In the genomic region with DNA sequence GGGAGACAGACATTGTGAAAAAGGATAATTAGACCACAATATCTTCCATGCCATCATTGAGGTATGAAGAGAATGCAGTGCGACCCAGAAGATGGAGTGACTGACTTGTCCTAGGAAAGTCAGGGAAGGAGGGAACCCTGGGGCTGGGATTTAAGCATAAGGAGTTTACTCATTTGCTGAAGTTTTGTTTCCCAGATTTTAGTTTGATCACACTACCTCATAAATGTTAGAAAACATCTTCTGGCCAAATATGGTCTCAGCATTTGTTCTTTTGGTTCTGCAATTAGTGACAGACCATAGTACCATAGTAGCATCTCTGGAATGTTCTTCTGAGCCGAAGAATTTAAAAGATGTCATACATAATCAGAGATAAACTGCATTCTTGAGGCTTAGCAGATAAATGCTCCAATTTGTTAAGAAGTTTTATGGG, we compare ENCODE assay signal across 16 cellular contexts.
DNase-seq lines count a peak whose midpoint lies in the region; ATAC-seq and TF ChIP-seq lines count a peak whose summit lies in the region.
"Had no signal": no experiment of that assay in that cellular context is flagged by ENCODE, and none has a peak within 500 bp of the region (broad histone marks: within the 10 kb centered on the region; RNA-seq: fewer than 3 reads in every experiment).

No MANE protein-coding gene starts in this region.

- H3K4me1 ChIP-seq in ACC112 (ENCODE audit: control insufficient read depth, insufficient read depth, low read length, unreplicated experiment), result peaks cover 48% of the 10 kb centered on the region
- H3K4me1 ChIP-seq in esophagus muscularis mucosa, result peaks cover 38 to 66% (median 60%) of the 10 kb centered on the region in 4 donors
- peaks cover 53% of the 10 kb centered on the region for H3K4me1 ChIP-seq in mesodermal cell (ENCODE audit: control insufficient read depth, insufficient read depth, low read length, poor library complexity, severe bottlenecking)

- no peak for TF ChIP-seq CTCF in esophagus muscularis mucosa (IDR thresholded peaks at IDR 0.05)

- peak overlapping the region; percentile 9 for H2AFZ ChIP-seq in ACC112 (ENCODE audit: low read length, unreplicated experiment)

- no peak for TF ChIP-seq POLR2A in esophagus muscularis mucosa (IDR thresholded peaks at IDR 0.05; ENCODE audit: low read depth)

- no peak for ATAC-seq in GM19467 (IDR thresholded peaks at IDR 0.05; ENCODE audit: unreplicated experiment)
- ATAC-seq: activated CD8-positive, alpha-beta memory T cell treated with anti-CD3 and anti-CD28 coated beads, Interleukin-2, amount 10 ng/mL, durations not matched to agents 7 days and 5 days; PC-3; right cardiac atrium had no signal

- H3K36me3 ChIP-seq in ACC112 (ENCODE audit: insufficient read depth, low read length), result no peaks in the 10 kb centered on the region
- no peaks in the 10 kb centered on the region for H3K36me3 ChIP-seq in esophagus muscularis mucosa
- no peaks in the 10 kb centered on the region for H3K36me3 ChIP-seq in mesodermal cell (ENCODE audit: control insufficient read depth, insufficient read depth, low read length)
- H3K36me3 ChIP-seq: tibial nerve had no signal

- no peaks in the 10 kb centered on the region for H3K79me2 ChIP-seq in ACC112 (ENCODE audit: control insufficient read depth, insufficient read depth, low read length, unreplicated experiment)

- 75% methylated on average over 2 of the region's 2 CpGs for WGBS in esophagus muscularis mucosa
- WGBS in mesodermal cell (ENCODE audit: insufficient coverage in 2 of 2), 2 experiments, result 100% methylated on average over 1 of the region's 2 CpGs; no CpG with 5 or more reads in 1 of the 2 experiments

- no peak for TF ChIP-seq EP300 in esophagus muscularis mucosa (IDR thresholded peaks at IDR 0.05)

- intact Hi-C loops in esophagus muscularis mucosa (cut with DNase I), result loop anchor here (5.0 kb wide), 1 partner anchor 478 kb away; no protein-coding TSS in a partner anchor

- H3K9me3 ChIP-seq in esophagus muscularis mucosa (no peaks in the 10 kb centered on the region), mesodermal cell (ENCODE audit: control insufficient read depth, low read length) (no peaks in the 10 kb centered on the region)
- H3K9me3 ChIP-seq: tibial nerve had no signal

- peak overlapping the region; percentile 80; the same call in 1 of the 2 replicates for H3K27ac ChIP-seq in ACC112 (ENCODE audit: low read depth, low read length)
- H3K27ac ChIP-seq in esophagus muscularis mucosa (replicated peaks in 1 of 4), result peak overlapping the region; percentile 77 to 86 (median 82)
- H3K27ac ChIP-seq in mesodermal cell (ENCODE audit: low read depth, low read length, severe bottlenecking), result peak overlapping the region; percentile 93

- H3K27me3 ChIP-seq in ACC112 (ENCODE audit: insufficient read depth, low read length), result no peaks in the 10 kb centered on the region
- no peaks in the 10 kb centered on the region for H3K27me3 ChIP-seq in esophagus muscularis mucosa
- H3K27me3 ChIP-seq: tibial nerve had no signal

- H3K4me3 ChIP-seq in ACC112 (ENCODE audit: low read depth, low read length) (no peak overlapping the region), esophagus muscularis mucosa (no peak overlapping the region), mesodermal cell (ENCODE audit: extremely low read depth, insufficient read depth, low read length, poor library complexity, severe bottlenecking) (no peak overlapping the region)
- H3K4me3 ChIP-seq: tibial nerve had no signal

- DNase-seq in M059J (ENCODE audit: low read depth), result peak; percentile 72
- DNase-seq in esophagus muscularis mucosa (ENCODE audit: extremely low spot score), result peak; percentile 37
- no peak for DNase-seq in Kasumi-1 (lab: John Stamatoyannopoulos, UW)
- no peak for DNase-seq in NCI-H1417 (lab: John Stamatoyannopoulos, UW)
- DNase-seq in NCI-H2107 treated with DMSO at 0.1 percent for 48 hours (lab: John Stamatoyannopoulos, UW; ENCODE audit: unreplicated experiment), result no peak
- DNase-seq: activated CD8-positive, alpha-beta memory T cell treated with anti-CD3 and anti-CD28 coated beads, Interleukin-2, amount 10 ng/mL, durations not matched to agents 7 days and 5 days; activated naive CD4-positive, alpha-beta T cell; NCI-H146; NCI-H526; PC-3; right cardiac atrium; stimulated activated CD4-positive, alpha-beta T cell treated with anti-CD3 and anti-CD28 coated beads, Interleukin-4, amount 100 ng/mL, for 24 hours had no signal

Comparison
In these comparisons a context has a peak if more than half of its experiments do, and no peak if none do; other contexts are left out.
1. DNase-seq: peak in M059J (single experiment) and esophagus muscularis mucosa (single experiment); none in Kasumi-1 (0 of 2), NCI-H1417 (0 of 3) and NCI-H2107 treated with DMSO at 0.1 percent for 48 hours (single experiment).
2. Peak in every context shown above with its lines, with median percentiles within 50 percentile points of each other: H3K27ac ChIP-seq.